32 cellular contexts compared by ENCODE assay signal in genomic region chr18:46867471-46868170, GRCh38. TPM values are rescaled to one million over a fixed set of nuclear protein-coding genes. Genes with fewer than 3 reads are reported as not detected.
A peak's percentile ranks its signal among the peaks of the same experiment; 100 is the strongest.
DNase-seq lines count a peak whose midpoint lies in the region; ATAC-seq, FAIRE-seq and TF ChIP-seq lines count a peak whose summit lies in the region.
"Had no signal": no experiment of that assay in that cellular context is flagged by ENCODE, and none has a peak within 500 bp of the region (broad histone marks: within the 10 kb centered on the region; RNA-seq: fewer than 3 reads in every experiment).

No MANE protein-coding gene starts in this region.

- peaks cover 20% of the 10 kb centered on the region for H3F3A ChIP-seq in neural progenitor cell (ENCODE audit: low read depth)

- H3K27me3 Mint-ChIP-seq in endodermal cell (ENCODE audit: insufficient read depth) (no peaks in the 10 kb centered on the region), neural progenitor cell (ENCODE audit: insufficient read depth, low read depth) (no peaks in the 10 kb centered on the region)
- H3K27me3 Mint-ChIP-seq: activated CD4-positive, alpha-beta memory T cell treated with anti-CD3 and anti-CD28 coated beads for 36 hours; B cell; stimulated activated naive CD8-positive, alpha-beta T cell treated with anti-CD3 and anti-CD28 coated beads, Interleukin-15, amount 100 ng/mL, for 72 hours; T-helper 17 cell had no signal

- H3K9ac ChIP-seq in endodermal cell (ENCODE audit: extremely low read depth, low read length, poor library complexity, severe bottlenecking) = no peak overlapping the region
- no peak overlapping the region for H3K9ac ChIP-seq in neural progenitor cell

- peak; percentile 46 for FAIRE-seq in D721Med (lab: Jason Lieb, UNC)
- FAIRE-seq: G401.6, islet of Langerhans, pancreas had no signal

- H3K9me3 ChIP-seq in endodermal cell (ENCODE audit: control insufficient read depth, low read length) (peaks cover 54% of the 10 kb centered on the region), neural progenitor cell (ENCODE audit: low read depth) (no peaks in the 10 kb centered on the region)
- H3K9me3 ChIP-seq: pancreas had no signal

- H3K79me2 ChIP-seq in neural progenitor cell (ENCODE audit: low read depth) = peaks cover 79% of the 10 kb centered on the region

- H3K9me3 Mint-ChIP-seq in endodermal cell = peaks cover 32% of the 10 kb centered on the region
- peaks cover 27% of the 10 kb centered on the region for H3K9me3 Mint-ChIP-seq in neural progenitor cell

- peak overlapping the region; percentile 65 for H3K4me2 ChIP-seq in neural progenitor cell
- H3K4me2 ChIP-seq: PC-9 had no signal

- H3K27ac ChIP-seq in endodermal cell (ENCODE audit: low read depth, low read length) (no peak overlapping the region), neural progenitor cell (peak overlapping the region; percentile 84)
- H3K27ac ChIP-seq: adrenal gland, body of pancreas, left lung, pancreas, PC-9 had no signal

- H3K4me3 Mint-ChIP-seq in endodermal cell (no peak overlapping the region), neural progenitor cell (no peak overlapping the region)
- H3K4me3 Mint-ChIP-seq: activated CD4-positive, alpha-beta memory T cell treated with anti-CD3 and anti-CD28 coated beads for 36 hours; activated T-helper 1 cell treated with anti-CD3 and anti-CD28 coated beads, Interleukin-12 subunit alpha, Interleukin-12 subunit beta, Interleukin-2, Interleukin-4 antibody, amounts not matched to agents 30 ng/mL and 10 ng/mL and 1 ng/mL, durations not matched to agents 14 hours and 24 hours and 36 hours; B cell; HFFc6; stimulated activated naive CD8-positive, alpha-beta T cell treated with anti-CD3 and anti-CD28 coated beads, Interleukin-15, amount 100 ng/mL, for 72 hours; T-helper 17 cell had no signal

- H3K27ac Mint-ChIP-seq in endodermal cell = no peak overlapping the region
- no peak overlapping the region for H3K27ac Mint-ChIP-seq in neural progenitor cell
- H3K27ac Mint-ChIP-seq: activated CD4-positive, alpha-beta memory T cell treated with anti-CD3 and anti-CD28 coated beads for 36 hours; activated T-helper 1 cell treated with anti-CD3 and anti-CD28 coated beads, Interleukin-12 subunit alpha, Interleukin-12 subunit beta, Interleukin-2, Interleukin-4 antibody, amounts not matched to agents 30 ng/mL and 10 ng/mL and 1 ng/mL, durations not matched to agents 14 hours and 24 hours and 36 hours; B cell; HFFc6; T-helper 17 cell had no signal

- H3K4me3 ChIP-seq in endodermal cell (ENCODE audit: low read length) (peak overlapping the region; percentile 16), neural progenitor cell (peak overlapping the region; percentile 59)
- H3K4me3 ChIP-seq: adrenal gland, body of pancreas, left lung, pancreas, PC-9 had no signal

- no peak for TF ChIP-seq CTCF in D721Med (IDR thresholded peaks at IDR 0.05; ENCODE audit: insufficient read depth, missing control alignments)
- no peak for TF ChIP-seq CTCF in endodermal cell (conservative IDR thresholded peaks at IDR 0.05)
- TF ChIP-seq CTCF in neural progenitor cell (IDR thresholded peaks at IDR 0.05) = no peak

- H3K36me3 ChIP-seq in endodermal cell (ENCODE audit: control insufficient read depth, insufficient read depth, low read length) (peaks cover 3% of the 10 kb centered on the region), neural progenitor cell (peaks cover 2% of the 10 kb centered on the region)
- H3K36me3 ChIP-seq: adrenal gland, pancreas had no signal

- peaks cover 23% of the 10 kb centered on the region for H3K4me1 Mint-ChIP-seq in endodermal cell
- H3K4me1 Mint-ChIP-seq in neural progenitor cell = no peaks in the 10 kb centered on the region

- no peak overlapping the region for H2AFZ ChIP-seq in neural progenitor cell (replicated peaks)
- H2AFZ ChIP-seq: PC-9 had no signal

- H4K20me1 ChIP-seq in neural progenitor cell (ENCODE audit: low read depth) = peaks cover 28% of the 10 kb centered on the region

- ATAC-seq in HG03280 (IDR thresholded peaks at IDR 0.05; ENCODE audit: unreplicated experiment) = no peak
- ATAC-seq in HG03025 (IDR thresholded peaks at IDR 0.05; ENCODE audit: low FRiP score, unreplicated experiment) = no peak
- ATAC-seq: body of pancreas; left lung; pancreas; Right ventricle myocardium inferior; SK-N-SH treated with all-trans-retinoic acid at 6 μM for 48 hours; stimulated activated naive CD8-positive, alpha-beta T cell treated with anti-CD3 and anti-CD28 coated beads, Interleukin-15, amount 100 ng/mL, for 72 hours; T-helper 17 cell had no signal

- H3K36me3 Mint-ChIP-seq in endodermal cell (ENCODE audit: low read depth) (peaks cover 36% of the 10 kb centered on the region), neural progenitor cell (peaks cover 28% of the 10 kb centered on the region)

- H3K27me3 ChIP-seq in endodermal cell (ENCODE audit: control insufficient read depth, insufficient read depth, low read length, poor library complexity, severe bottlenecking) (no peaks in the 10 kb centered on the region), neural progenitor cell (no peaks in the 10 kb centered on the region)
- H3K27me3 ChIP-seq: adrenal gland, body of pancreas, left lung, pancreas had no signal

- no peaks in the 10 kb centered on the region for H3K4me1 ChIP-seq in endodermal cell (ENCODE audit: control insufficient read depth, insufficient read depth, low read length)
- H3K4me1 ChIP-seq in neural progenitor cell = peaks cover 12% of the 10 kb centered on the region
- H3K4me1 ChIP-seq: adrenal gland, body of pancreas, left lung, pancreas had no signal

- DNase-seq in D721Med (ENCODE audit: insufficient read length, low spot score) (no peak), NCI-H446 treated with DMSO at 0.1 percent for 48 hours (lab: John Stamatoyannopoulos, UW) (peak; percentile 4), endodermal cell (no peak), neural progenitor cell (ENCODE audit: low spot score) (no peak), GDM1 (lab: John Stamatoyannopoulos, UW) (no peak), NCI-H748 (lab: John Stamatoyannopoulos, UW; ENCODE audit: unreplicated experiment) (no peak)
- DNase-seq: activated CD4-positive, alpha-beta memory T cell treated with anti-CD3 and anti-CD28 coated beads for 36 hours; activated CD4-positive, alpha-beta T cell treated with anti-CD3 and anti-CD28 coated beads for 1 hour; activated naive CD4-positive, alpha-beta T cell treated with Interleukin-2 at 50 U/mL for 16 hours; adrenal gland; body of pancreas; HFFc6; left lung; mesenchymal stem cell; NCI-H1436; NCI-H2081 treated with DMSO at 0.1 percent for 48 hours; NCI-H2227 treated with DMSO at 0.1 percent for 48 hours; NCI-H526 treated with DMSO at 0.1 percent for 48 hours; pancreas; PC-9; right cardiac atrium; stimulated activated CD8-positive, alpha-beta memory T cell treated with anti-CD3 and anti-CD28 coated beads, Interleukin-4, amount 100 ng/mL, for 48 hours; stimulated activated naive CD8-positive, alpha-beta T cell treated with anti-CD3 and anti-CD28 coated beads, Interleukin-15, amount 100 ng/mL, for 72 hours; T-helper 17 cell had no signal

RNA-seq across cellular contexts. Expression of gene PIAS2, which starts 49.7 kb away (rescaled TPM):
- total RNA-seq in endodermal cell = 10 to 100 TPM; 34.8 to 52.0 TPM
- polyA plus RNA-seq in endodermal cell (2013, experiment 1 of 2) = 23.4 TPM
- polyA plus RNA-seq in endodermal cell (2013, experiment 2 of 2) = 19.3 TPM
- total RNA-seq in neural progenitor cell (ENCODE audit: low replicate concordance) = 26.4 and 39.4 TPM in 2 replicates

RNA-seq across cellular contexts. Expression of gene KATNAL2, which starts 49.8 kb away (rescaled TPM):
- total RNA-seq in endodermal cell (1 to 10 TPM; 4.2 to 6.4 TPM), neural progenitor cell (ENCODE audit: low replicate concordance) (28.6 and 39.9 TPM in 2 replicates)
- 11.4 TPM for polyA plus RNA-seq in endodermal cell (2013, experiment 1 of 2)
- 10.4 TPM for polyA plus RNA-seq in endodermal cell (2013, experiment 2 of 2)
